Comparison of ENCODE assay signal across 15 cellular contexts in genomic region chr3:10145685-10146084, GRCh38. TPM values are rescaled to one million over a fixed set of nuclear protein-coding genes. Genes with fewer than 3 reads are reported as not detected.
DNase-seq lines count a peak whose midpoint lies in the region; ATAC-seq and TF ChIP-seq lines count a peak whose summit lies in the region.
"Had no signal": no experiment of that assay in that cellular context is flagged by ENCODE, and none has a peak within 500 bp of the region (broad histone marks: within the 10 kb centered on the region; RNA-seq: fewer than 3 reads in every experiment).

No MANE protein-coding gene starts in this region.

- no peaks in the 10 kb centered on the region for H4K20me1 ChIP-seq in OCI-LY7 (ENCODE audit: insufficient read depth, low read length)

- H3K27ac ChIP-seq in OCI-LY7 (ENCODE audit: low read depth, low read length, poor library complexity, severe bottlenecking) = no peak overlapping the region
- H3K27ac ChIP-seq in lower lobe of right lung = no peak overlapping the region
- no peak overlapping the region for H3K27ac ChIP-seq in vagina

- ATAC-seq in activated naive CD4-positive, alpha-beta T cell treated with anti-CD3 and anti-CD28 coated beads, Interleukin-2, amount 50 U/mL, for 72 hours = no peak
- no peak for ATAC-seq in stimulated activated memory B cell treated with anti-CD40 and anti-IgM and Interleukin-4, amounts not matched to agents 10 μg/mL and 1 μg/mL and 100 μg/mL, for 72 hours
- ATAC-seq in lower lobe of right lung = no peak

- no peak for DNase-seq in activated naive CD4-positive, alpha-beta T cell treated with anti-CD3 and anti-CD28 coated beads for 36 hours
- DNase-seq in activated naive CD4-positive, alpha-beta T cell treated with anti-CD3 and anti-CD28 coated beads, Interleukin-2, amount 50 U/mL, for 72 hours (ENCODE audit: low spot score in 2 of 2) = no peak
- DNase-seq in OCI-LY7 (ENCODE audit: low spot score) = no peak
- no peak for DNase-seq in lower lobe of right lung
- DNase-seq in stimulated activated CD4-positive, alpha-beta T cell treated with anti-CD3 and anti-CD28 coated beads, Interleukin-4, amount 100 ng/mL, for 1 hour = no peak
- DNase-seq in vagina (ENCODE audit: extremely low spot score in 2 of 2) = no peak
- DNase-seq: activated CD8-positive, alpha-beta memory T cell treated with anti-CD3 and anti-CD28 coated beads, Interleukin-2, amount 50 U/mL, for 4 hours; DMS79 treated with DMSO at 0.1 percent for 48 hours; mesenchymal stem cell; NCI-H524; stimulated activated CD8-positive, alpha-beta memory T cell treated with anti-CD3 and anti-CD28 coated beads, Interleukin-4, amount 100 ng/mL, for 48 hours had no signal

- CTCF ChIA-PET in activated naive CD4-positive, alpha-beta T cell treated with anti-CD3 and anti-CD28 coated beads for 36 hours (lab: Charles Lee) = interaction anchor here (0.5 kb wide), 1 partner anchor 20 kb away, joined by 3 read pairs; no protein-coding TSS in a partner anchor
- CTCF ChIA-PET in OCI-LY7 (lab: Charles Lee; ENCODE audit: unreplicated experiment) = no interaction called here

- H3K27me3 Mint-ChIP-seq in activated naive CD4-positive, alpha-beta T cell treated with anti-CD3 and anti-CD28 coated beads for 36 hours (ENCODE audit: low read depth) = no peaks in the 10 kb centered on the region
- peaks cover 3% of the 10 kb centered on the region for H3K27me3 Mint-ChIP-seq in brain
- H3K27me3 Mint-ChIP-seq in stimulated activated memory B cell treated with anti-CD40 and anti-IgM and Interleukin-4, amounts not matched to agents 10 μg/mL and 1 μg/mL and 100 μg/mL, for 72 hours = no peaks in the 10 kb centered on the region

- H3K9me3 ChIP-seq in OCI-LY7 (ENCODE audit: low read length) = no peaks in the 10 kb centered on the region
- no peaks in the 10 kb centered on the region for H3K9me3 ChIP-seq in lower lobe of right lung
- no peaks in the 10 kb centered on the region for H3K9me3 ChIP-seq in vagina

- H3K4me3 Mint-ChIP-seq in activated naive CD4-positive, alpha-beta T cell treated with anti-CD3 and anti-CD28 coated beads for 36 hours = peak overlapping the region; percentile 59
- peak overlapping the region; percentile 65 to 77 (median 70) for H3K4me3 Mint-ChIP-seq in brain
- H3K4me3 Mint-ChIP-seq in stimulated activated memory B cell treated with anti-CD40 and anti-IgM and Interleukin-4, amounts not matched to agents 10 μg/mL and 1 μg/mL and 100 μg/mL, for 72 hours = peak overlapping the region; percentile 65

- no peaks in the 10 kb centered on the region for H3K9me2 ChIP-seq in OCI-LY7 (ENCODE audit: insufficient read depth, low read length)

- peak overlapping the region; percentile 26 for H3K27ac Mint-ChIP-seq in activated naive CD4-positive, alpha-beta T cell treated with anti-CD3 and anti-CD28 coated beads for 36 hours
- H3K27ac Mint-ChIP-seq in activated naive CD4-positive, alpha-beta T cell treated with anti-CD3 and anti-CD28 coated beads, Interleukin-2, amount 50 U/mL, for 72 hours = peak overlapping the region in 1 of 2 donors; percentile 29
- peak overlapping the region in 2 of 5 experiments; percentile 16 to 39 for H3K27ac Mint-ChIP-seq in brain
- peak overlapping the region; percentile 49 for H3K27ac Mint-ChIP-seq in stimulated activated memory B cell treated with anti-CD40 and anti-IgM and Interleukin-4, amounts not matched to agents 10 μg/mL and 1 μg/mL and 100 μg/mL, for 72 hours

- peaks cover 34% of the 10 kb centered on the region for H3K4me1 Mint-ChIP-seq in activated naive CD4-positive, alpha-beta T cell treated with anti-CD3 and anti-CD28 coated beads for 36 hours (ENCODE audit: low read depth)
- peaks cover 40% of the 10 kb centered on the region for H3K4me1 Mint-ChIP-seq in brain
- peaks cover 55% of the 10 kb centered on the region for H3K4me1 Mint-ChIP-seq in stimulated activated memory B cell treated with anti-CD40 and anti-IgM and Interleukin-4, amounts not matched to agents 10 μg/mL and 1 μg/mL and 100 μg/mL, for 72 hours

- BruUV-seq in OCI-LY7 (replicated peaks; lab: Mats Ljungman, UMichigan) = no TSS peak

- TF ChIP-seq CTCF in OCI-LY7 (conservative IDR thresholded peaks at IDR 0.05; ENCODE audit: low read length) (no peak), brain (conservative IDR thresholded peaks at IDR 0.05) (no peak), lower lobe of right lung (IDR thresholded peaks at IDR 0.05) (no peak), vagina (IDR thresholded peaks at IDR 0.05) (no peak)

- H2AFZ ChIP-seq in OCI-LY7 (ENCODE audit: low read length) = no peak overlapping the region

- peaks cover 77% of the 10 kb centered on the region for H3K36me3 ChIP-seq in OCI-LY7 (ENCODE audit: insufficient read depth, low read length)
- H3K36me3 ChIP-seq in lower lobe of right lung = peaks cover 49% of the 10 kb centered on the region
- peaks cover 3 to 15% of the 10 kb centered on the region in 2 donors for H3K36me3 ChIP-seq in vagina

- POLR2A ChIA-PET in OCI-LY7 (lab: Charles Lee) = interaction anchor here (0.5 to 0.7 kb wide), 2 partner anchors 13 to 114 kb away, joined by 4 to 5 read pairs; no protein-coding TSS in a partner anchor

- H3K4me1 ChIP-seq in OCI-LY7 (ENCODE audit: insufficient read depth, low read length, poor library complexity, severe bottlenecking) (peaks cover 37% of the 10 kb centered on the region), lower lobe of right lung (peaks cover 43% of the 10 kb centered on the region), vagina (peaks cover 44% of the 10 kb centered on the region)

- intact Hi-C loops in activated naive CD4-positive, alpha-beta T cell treated with anti-CD3 and anti-CD28 coated beads for 36 hours (cut with micrococcal nuclease) = no loop called here
- intact Hi-C loops in OCI-LY7 (cut with micrococcal nuclease; ENCODE audit: unreplicated experiment) (no loop called here), lower lobe of right lung (cut with DNase I) (no loop called here), vagina (cut with DNase I) (no loop called here)

- H3K79me2 ChIP-seq in OCI-LY7 (ENCODE audit: insufficient read depth, low read depth, low read length) = peaks cover 63% of the 10 kb centered on the region

- H3K9me3 Mint-ChIP-seq in activated naive CD4-positive, alpha-beta T cell treated with anti-CD3 and anti-CD28 coated beads for 36 hours = no peaks in the 10 kb centered on the region
- no peaks in the 10 kb centered on the region for H3K9me3 Mint-ChIP-seq in activated naive CD4-positive, alpha-beta T cell treated with anti-CD3 and anti-CD28 coated beads, Interleukin-2, amount 50 U/mL, for 72 hours
- H3K9me3 Mint-ChIP-seq in brain = peaks cover 0 to 11% (median 3%) of the 10 kb centered on the region in 5 experiments
- no peaks in the 10 kb centered on the region for H3K9me3 Mint-ChIP-seq in stimulated activated memory B cell treated with anti-CD40 and anti-IgM and Interleukin-4, amounts not matched to agents 10 μg/mL and 1 μg/mL and 100 μg/mL, for 72 hours

- TF ChIP-seq POLR2A in vagina (IDR thresholded peaks at IDR 0.05) = no peak

- H3K27me3 ChIP-seq in lower lobe of right lung (ENCODE audit: low read depth) (no peaks in the 10 kb centered on the region), vagina (no peaks in the 10 kb centered on the region)

- H3K36me3 Mint-ChIP-seq in activated naive CD4-positive, alpha-beta T cell treated with anti-CD3 and anti-CD28 coated beads for 36 hours (ENCODE audit: low read depth) = peaks cover 39% of the 10 kb centered on the region
- H3K36me3 Mint-ChIP-seq in activated naive CD4-positive, alpha-beta T cell treated with anti-CD3 and anti-CD28 coated beads, Interleukin-2, amount 50 U/mL, for 72 hours = peaks cover 26 to 55% of the 10 kb centered on the region in 2 donors
- peaks cover 71% of the 10 kb centered on the region for H3K36me3 Mint-ChIP-seq in brain
- H3K36me3 Mint-ChIP-seq in stimulated activated memory B cell treated with anti-CD40 and anti-IgM and Interleukin-4, amounts not matched to agents 10 μg/mL and 1 μg/mL and 100 μg/mL, for 72 hours = peaks cover 36% of the 10 kb centered on the region

- H3K4me3 ChIP-seq in OCI-LY7 (ENCODE audit: low read depth, low read length, poor library complexity, severe bottlenecking) (peak overlapping the region; percentile 37), lower lobe of right lung (no peak overlapping the region), vagina (no peak overlapping the region)

- H3K4me2 ChIP-seq in OCI-LY7 (ENCODE audit: low read length) = peak overlapping the region; percentile 50

RNA-seq across cellular contexts. Expression of gene VHL, which starts 4.1 kb away (rescaled TPM):
- 10 to 100 TPM; 51.5 to 54.0 TPM for total RNA-seq in activated naive CD4-positive, alpha-beta T cell treated with anti-CD3 and anti-CD28 coated beads for 36 hours
- 10 to 100 TPM; 53.3 to 58.7 TPM for total RNA-seq in activated naive CD4-positive, alpha-beta T cell treated with anti-CD3 and anti-CD28 coated beads, Interleukin-2, amount 50 U/mL, for 72 hours
- 79.9 and 82.1 TPM in 2 replicates for total RNA-seq in OCI-LY7 (2014; rRNA removed; shearing (Covaris generic))
- total RNA-seq in OCI-LY7 (2022) (123 and 132 TPM in 2 replicates), lower lobe of right lung (38.1 TPM), vagina (48.4 TPM)
- polyA plus RNA-seq in brain (ENCODE audit: insufficient read depth, low read depth, low replicate concordance) = 23.4 TPM

RNA-seq across cellular contexts. Expression of gene IRAK2, which starts 19.0 kb away (rescaled TPM):
- 1 to 10 TPM; 6.4 to 6.9 TPM for total RNA-seq in activated naive CD4-positive, alpha-beta T cell treated with anti-CD3 and anti-CD28 coated beads for 36 hours
- total RNA-seq in activated naive CD4-positive, alpha-beta T cell treated with anti-CD3 and anti-CD28 coated beads, Interleukin-2, amount 50 U/mL, for 72 hours = 1 to 10 TPM; 4.3 to 5.4 TPM
- 1.1 and 1.4 TPM in 2 replicates for total RNA-seq in OCI-LY7 (2014; rRNA removed; shearing (Covaris generic))
- total RNA-seq in OCI-LY7 (2022) (1.2 and 1.4 TPM in 2 replicates), lower lobe of right lung (3.9 TPM), vagina (10.6 TPM)
- polyA plus RNA-seq in brain (ENCODE audit: insufficient read depth, low read depth, low replicate concordance) = 1.4 TPM

RNA-seq across cellular contexts. Expression of gene BRK1, which starts 30.2 kb away (rescaled TPM):
- 10 to 100 TPM; 73.6 to 73.7 TPM for total RNA-seq in activated naive CD4-positive, alpha-beta T cell treated with anti-CD3 and anti-CD28 coated beads for 36 hours
- total RNA-seq in activated naive CD4-positive, alpha-beta T cell treated with anti-CD3 and anti-CD28 coated beads, Interleukin-2, amount 50 U/mL, for 72 hours = 10 to 100 TPM; 59.4 to 99.2 TPM
- 67.5 and 80.4 TPM in 2 replicates for total RNA-seq in OCI-LY7 (2014; rRNA removed; shearing (Covaris generic))
- total RNA-seq in OCI-LY7 (2022) = 102 and 105 TPM in 2 replicates
- polyA plus RNA-seq in brain (ENCODE audit: insufficient read depth, low read depth, low replicate concordance) = 138 TPM
- 116 TPM for total RNA-seq in lower lobe of right lung
- total RNA-seq in vagina = 94.5 TPM

RNA-seq across cellular contexts. Expression of gene FANCD2OS, which starts 37.6 kb away (rescaled TPM):
- not detected for total RNA-seq in activated naive CD4-positive, alpha-beta T cell treated with anti-CD3 and anti-CD28 coated beads for 36 hours
- not detected for total RNA-seq in activated naive CD4-positive, alpha-beta T cell treated with anti-CD3 and anti-CD28 coated beads, Interleukin-2, amount 50 U/mL, for 72 hours
- not detected in 2 replicates for total RNA-seq in OCI-LY7 (2014; rRNA removed; shearing (Covaris generic))
- not detected in 2 replicates for total RNA-seq in OCI-LY7 (2022)
- not detected for polyA plus RNA-seq in brain (ENCODE audit: insufficient read depth, low read depth, low replicate concordance)
- not detected for total RNA-seq in lower lobe of right lung
- total RNA-seq in vagina = not detected
- total RNA-seq: posterior vena cava, urinary bladder had no signal
- polyA plus RNA-seq: urinary bladder had no signal
